ENCODE assay signal across 23 cellular contexts in the genomic region with DNA sequence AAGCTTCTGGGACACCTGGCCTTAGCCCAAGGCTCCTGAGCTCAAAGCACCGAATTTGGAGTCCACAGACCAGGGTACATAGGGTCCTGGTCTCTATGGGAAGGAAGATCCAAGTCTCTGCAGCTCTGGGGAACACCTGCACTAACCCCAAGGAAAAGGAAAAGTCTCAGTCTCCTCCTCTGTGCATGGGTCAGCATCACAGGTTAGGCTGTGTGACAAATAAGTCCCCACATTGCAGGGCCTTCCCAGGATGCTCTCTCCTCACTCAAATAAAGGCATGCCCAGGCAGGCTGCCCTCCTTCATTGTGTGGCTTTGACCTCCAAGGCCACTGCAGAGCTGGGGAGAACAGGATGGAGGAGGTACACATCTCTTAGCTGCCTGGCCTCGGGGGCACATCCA.
"Had no signal": no experiment of that assay in that cellular context is flagged by ENCODE, and none has a peak within 500 bp of the region (broad histone marks: within the 10 kb centered on the region; RNA-seq: fewer than 3 reads in every experiment).

No MANE protein-coding gene starts in this region.

- DNase-seq: islet precursor cell; left ventricle myocardium inferior; midbrain; mucosa of descending colon; naive thymus-derived CD4-positive, alpha-beta T cell; retina; sigmoid colon; small intestine; spleen; stimulated activated CD4-positive, alpha-beta T cell treated with anti-CD3 and anti-CD28 coated beads, Interleukin-4, amount 100 ng/mL, for 24 hours; stimulated activated naive B cell treated with anti-CD40 and anti-IgM and Interleukin-4, amounts not matched to agents 10 μg/mL and 1 μg/mL and 100 μg/mL, for 72 hours; stimulated activated naive CD8-positive, alpha-beta T cell treated with anti-CD3 and anti-CD28 coated beads, Interleukin-15, Interleukin-2, amounts not matched to agents 100 U/mL and 50 U/mL, for 24 hours; stomach; uterus had no signal

- H3K36me3 Mint-ChIP-seq: natural killer cell treated with Interleukin-12 subunit alpha and Interleukin-12 subunit beta and Interleukin-15 and Interleukin-18, amount 100 ng/mL, for 72 hours; stimulated activated naive B cell treated with anti-CD40 and anti-IgM and Interleukin-4, amounts not matched to agents 10 μg/mL and 1 μg/mL and 100 μg/mL, for 72 hours; type B pancreatic cell had no signal

- H3K79me2 ChIP-seq: hepatocyte had no signal

- H3K27ac Mint-ChIP-seq: naive thymus-derived CD4-positive, alpha-beta T cell; natural killer cell treated with Interleukin-12 subunit alpha and Interleukin-12 subunit beta and Interleukin-15 and Interleukin-18, amount 100 ng/mL, for 72 hours; stimulated activated naive B cell treated with anti-CD40 and anti-IgM and Interleukin-4, amounts not matched to agents 10 μg/mL and 1 μg/mL and 100 μg/mL, for 72 hours; type B pancreatic cell had no signal

- ATAC-seq: mucosa of descending colon; naive thymus-derived CD4-positive, alpha-beta T cell; natural killer cell treated with Interleukin-12 subunit alpha and Interleukin-12 subunit beta and Interleukin-15 and Interleukin-18, amount 100 ng/mL, for 72 hours; pancreas; right cardiac atrium; stimulated activated naive B cell treated with anti-CD40 and anti-IgM and Interleukin-4, amounts not matched to agents 10 μg/mL and 1 μg/mL and 100 μg/mL, for 72 hours; stimulated activated naive CD8-positive, alpha-beta T cell treated with anti-CD3 and anti-CD28 coated beads, Interleukin-15, Interleukin-2, amounts not matched to agents 100 U/mL and 50 U/mL, for 24 hours had no signal

- H3K4me3 Mint-ChIP-seq: naive thymus-derived CD4-positive, alpha-beta T cell; natural killer cell treated with Interleukin-12 subunit alpha and Interleukin-12 subunit beta and Interleukin-15 and Interleukin-18, amount 100 ng/mL, for 72 hours; stimulated activated naive B cell treated with anti-CD40 and anti-IgM and Interleukin-4, amounts not matched to agents 10 μg/mL and 1 μg/mL and 100 μg/mL, for 72 hours; type B pancreatic cell had no signal

- H3K4me3 ChIP-seq: hepatocyte, left ventricle myocardium inferior, lung, mucosa of descending colon, pancreas, prostate gland, sigmoid colon, spleen, stomach, thoracic aorta, tibial nerve, uterus had no signal

- H3K4me2 ChIP-seq: hepatocyte had no signal

- H2AFZ ChIP-seq: hepatocyte had no signal

- H3K36me3 ChIP-seq: left ventricle myocardium inferior, pancreas, prostate gland, sigmoid colon, spleen, stomach, thoracic aorta, tibial nerve, uterus had no signal

- H3K4me1 ChIP-seq: pancreas, prostate gland had no signal

- H3K9me3 ChIP-seq: mucosa of descending colon, pancreas, prostate gland, sigmoid colon, thoracic aorta, uterus had no signal

- H3K27ac ChIP-seq: hepatocyte, left ventricle myocardium inferior, pancreas, prostate gland, spleen, stomach, thoracic aorta, tibial nerve, uterus had no signal

- H3K27me3 ChIP-seq: hepatocyte, pancreas, sigmoid colon, spleen, stomach, tibial nerve, uterus had no signal

- H3K27me3 Mint-ChIP-seq: type B pancreatic cell had no signal
